In the genomic region with DNA sequence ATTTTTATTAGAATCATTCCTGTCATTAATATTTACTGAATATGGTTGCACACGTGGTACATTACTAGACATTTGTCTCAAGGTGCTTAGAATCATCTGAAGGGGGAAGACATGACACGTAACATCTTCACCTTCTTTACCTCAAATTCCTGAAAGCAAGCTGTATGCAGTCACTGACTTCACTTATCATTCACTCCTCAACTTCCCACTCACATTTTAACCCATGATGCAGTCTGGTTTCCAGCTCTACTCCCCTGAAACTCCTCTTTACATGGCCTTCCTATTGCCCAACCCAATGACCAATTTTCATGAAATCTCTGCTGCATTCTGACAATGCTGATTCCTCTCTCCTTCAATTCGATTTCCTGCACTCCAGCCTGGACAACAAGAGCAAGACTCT, we compare ENCODE assay signal across 14 cellular contexts. TPM values are rescaled to one million over a fixed set of nuclear protein-coding genes. Genes with fewer than 3 reads are reported as not detected.
DNase-seq lines count a peak whose midpoint lies in the region; ATAC-seq, FAIRE-seq and TF ChIP-seq lines count a peak whose summit lies in the region.
"Had no signal": no experiment of that assay in that cellular context is flagged by ENCODE, and none has a peak within 500 bp of the region (broad histone marks: within the 10 kb centered on the region; RNA-seq: fewer than 3 reads in every experiment).

No MANE protein-coding gene starts in this region.

- H3K9me3 ChIP-seq in K562 (replicated peaks; ENCODE audit: control insufficient read depth, insufficient read depth, low read depth, low read length) (no peaks in the 10 kb centered on the region), subcutaneous abdominal adipose tissue (ENCODE audit: control insufficient read depth in 5 of 5, low read length in 5 of 5) (no peaks in the 10 kb centered on the region)
- H3K9me3 ChIP-seq: MG63 had no signal

- no peaks in the 10 kb centered on the region for H3K27me3 ChIP-seq in K562 (ENCODE audit: control insufficient read depth in 2 of 2, insufficient read depth in 2 of 2, low read length in 2 of 2)
- no peaks in the 10 kb centered on the region for H3K27me3 ChIP-seq in subcutaneous abdominal adipose tissue (ENCODE audit: control insufficient read depth in 5 of 5, insufficient read depth in 4 of 5, low read length in 5 of 5)
- H3K27me3 ChIP-seq: MG63 had no signal

- no peak overlapping the region for H3K4me3 Mint-ChIP-seq in activated CD4-positive, alpha-beta T cell treated with anti-CD3 and anti-CD28 coated beads for 36 hours

- H3K27ac ChIP-seq in K562 (ENCODE audit: extremely low read depth, low read depth, low read length) (no peak overlapping the region), subcutaneous abdominal adipose tissue (ENCODE audit: low read depth, low read length) (peak overlapping the region; percentile 2)

- in situ Hi-C loops in K562 (cut with MboI), result no loop called here

- H3K4me1 ChIP-seq in K562 (replicated peaks in 1 of 2; ENCODE audit: control insufficient read depth in 2 of 2, insufficient read depth in 2 of 2, low read length in 2 of 2) (no peaks in the 10 kb centered on the region; a peak in 1 of 5 replicates), subcutaneous abdominal adipose tissue (ENCODE audit: control insufficient read depth in 5 of 5, insufficient read depth in 5 of 5, low read length in 5 of 5) (peaks cover 0 to 15% (median 2%) of the 10 kb centered on the region in 5 donors)

- peaks cover 7% of the 10 kb centered on the region for H3K4me1 Mint-ChIP-seq in activated CD4-positive, alpha-beta T cell treated with anti-CD3 and anti-CD28 coated beads for 36 hours

- no peaks in the 10 kb centered on the region for H3K9me1 ChIP-seq in K562 (ENCODE audit: control insufficient read depth, insufficient read depth, low read length)

- BruUV-seq in K562 (replicated peaks; lab: Mats Ljungman, UMichigan), result no TSS peak

- H3K4me3 ChIP-seq in K562 (no peak overlapping the region), subcutaneous abdominal adipose tissue (ENCODE audit: low read depth in 1 of 5, low read length in 5 of 5) (no peak overlapping the region)
- H3K4me3 ChIP-seq: MG63 had no signal

- FAIRE-seq in K562 (lab: Jason Lieb, UNC), result no peak
- FAIRE-seq: A204.1, TTC549 had no signal

- H3K27ac Mint-ChIP-seq in activated CD4-positive, alpha-beta T cell treated with anti-CD3 and anti-CD28 coated beads for 36 hours, result no peak overlapping the region

- H4K20me1 ChIP-seq in K562 (replicated peaks; ENCODE audit: control insufficient read depth, insufficient read depth, low read length), result no peaks in the 10 kb centered on the region

- H3K9ac ChIP-seq in K562 (ENCODE audit: insufficient read depth in 1 of 2, low read depth in 2 of 2, low read length in 2 of 2) (no peak overlapping the region), subcutaneous abdominal adipose tissue (ENCODE audit: low read length in 5 of 5) (no peak overlapping the region)

- ATAC-seq in activated CD4-positive, alpha-beta T cell treated with anti-CD3 and anti-CD28 coated beads for 36 hours, result peak; percentile 79
- ATAC-seq in K562 (peak; percentile 21; the same call in 1 of the 3 replicates), left colon (peak; percentile 1), GM21390 (IDR thresholded peaks at IDR 0.05; ENCODE audit: unreplicated experiment) (no peak), HG03469 (IDR thresholded peaks at IDR 0.05; ENCODE audit: unreplicated experiment) (no peak)

- TF ChIP-seq POLR2A in K562 (conservative IDR thresholded peaks at IDR 0.05), result no peak

- POLR2A ChIA-PET in activated CD4-positive, alpha-beta T cell treated with anti-CD3 and anti-CD28 coated beads for 36 hours (lab: Charles Lee), result interaction anchor here (0.6 kb wide), 1 partner anchor 14 kb away, joined by 3 read pairs; no protein-coding TSS in a partner anchor
- POLR2A ChIA-PET in K562 (lab: Yijun Ruan, JAX), result interaction anchor here (0.7 to 1.2 kb wide), 2 partner anchors 10 to 105 kb away, joined by 3 to 4 read pairs; no protein-coding TSS in a partner anchor

- intact Hi-C loops in activated CD4-positive, alpha-beta T cell treated with anti-CD3 and anti-CD28 coated beads for 36 hours (cut with DNase I, micrococcal nuclease), result loop anchor here in 1 of 2 experiments (10.0 kb wide), 1 partner anchor 454 kb away; the partner anchor contains the start of gene DDHD1
- intact Hi-C loops in K562 (cut with micrococcal nuclease) (no loop called here), left colon (cut with DNase I, micrococcal nuclease) (no loop called here)

- no peaks in the 10 kb centered on the region for H3K9me3 Mint-ChIP-seq in activated CD4-positive, alpha-beta T cell treated with anti-CD3 and anti-CD28 coated beads for 36 hours (ENCODE audit: low read depth)

- 31% methylated on average over 3 of the region's 3 CpGs for WGBS in K562 (ENCODE audit: insufficient coverage, low coverage, missing lambda C conversion rate)

- TF ChIP-seq EP300 in K562 (IDR thresholded peaks at IDR 0.05; ENCODE audit: low read length), result no peak

- no peaks in the 10 kb centered on the region for H3K36me3 ChIP-seq in K562 (ENCODE audit: control insufficient read depth, insufficient read depth, low read length)
- no peaks in the 10 kb centered on the region for H3K36me3 ChIP-seq in subcutaneous abdominal adipose tissue (ENCODE audit: control insufficient read depth in 5 of 5, insufficient read depth in 5 of 5, low read length in 5 of 5)
- H3K36me3 ChIP-seq: MG63 had no signal

- CTCF ChIA-PET in activated CD4-positive, alpha-beta T cell treated with anti-CD3 and anti-CD28 coated beads for 36 hours (lab: Charles Lee), result interaction anchor here (1.5 kb wide), 1 partner anchor 11 kb away, joined by 3 read pairs; no protein-coding TSS in a partner anchor
- CTCF ChIA-PET in K562 (lab: Yijun Ruan, JAX; ENCODE audit: low intra/inter-chr PET ratio), result no interaction called here

- H3K36me3 Mint-ChIP-seq in activated CD4-positive, alpha-beta T cell treated with anti-CD3 and anti-CD28 coated beads for 36 hours (ENCODE audit: low read depth), result no peaks in the 10 kb centered on the region

- no peaks in the 10 kb centered on the region for H3K27me3 Mint-ChIP-seq in activated CD4-positive, alpha-beta T cell treated with anti-CD3 and anti-CD28 coated beads for 36 hours

- no peak for TF ChIP-seq CTCF in K562 (IDR thresholded peaks at IDR 0.05 in 2 of 3, conservative IDR thresholded peaks at IDR 0.05 in 1 of 3; ENCODE audit: insufficient read depth in 2 of 3, low read depth in 1 of 3, low read length in 3 of 3)

- no peak overlapping the region for H3K4me2 ChIP-seq in K562 (ENCODE audit: insufficient read depth, low read length)

- no peaks in the 10 kb centered on the region for H3K79me2 ChIP-seq in K562 (ENCODE audit: control insufficient read depth, insufficient read depth, low read length)

- DNase-seq in activated CD4-positive, alpha-beta T cell treated with anti-CD3 and anti-CD28 coated beads for 36 hours, result no peak
- no peak for DNase-seq in activated CD4-positive, alpha-beta T cell treated with anti-CD3 and anti-CD28 coated beads, Interleukin-2, amount 50 U/mL, for 4 hours
- DNase-seq in K562 (ENCODE audit: extremely low read depth in 1 of 4, low spot score in 3 of 4) (no peak), left colon (no peak), AG08395 (ENCODE audit: low spot score) (no peak)
- DNase-seq: MG63, midbrain, NCI-H446, SHP77 had no signal

- no peak for TF ChIP-seq RAD21 in K562 (CRISPR knock-in tag; conservative IDR thresholded peaks at IDR 0.05 in 1 of 2, IDR thresholded peaks at IDR 0.05 in 1 of 2)

- peak overlapping the region; percentile 66; the same call in 1 of the 2 replicates for H2AFZ ChIP-seq in K562 (ENCODE audit: low read depth, low read length)

RNA-seq across cellular contexts. Expression of gene PSMC6, which starts 5.8 kb away (rescaled TPM):
- 100 to 1,000 TPM in 1 of 2 experiments, 10 to 100 TPM in 1; 87.0 to 121 TPM for total RNA-seq in activated CD4-positive, alpha-beta T cell treated with anti-CD3 and anti-CD28 coated beads for 36 hours
- 73.2 and 194 TPM in 2 replicates for total RNA-seq in K562 (2011; cell fraction: chromatin; rRNA removed; ENCODE audit: low replicate concordance)
- 41.5 and 55.9 TPM in 2 replicates for total RNA-seq in K562 (2011; cell fraction: nucleolus; rRNA removed)
- total RNA-seq in K562 (2011; cell fraction: nucleoplasm; rRNA removed), result 90.8 and 128 TPM in 2 replicates
- 106 and 130 TPM in 2 replicates for total RNA-seq in K562 (2014; rRNA removed)
- total RNA-seq in K562 (2014; rRNA removed; fragmentation: Illumina TruSeq; extraction: Trizol), result 182 and 213 TPM in 2 replicates
- total RNA-seq in K562 (2015; rRNA removed; fragmentation: Illumina TruSeq; extraction: Trizol), result 204 and 218 TPM in 2 replicates
- total RNA-seq in K562 (2021), result 85.9 and 91.4 TPM in 2 replicates
- 110 and 165 TPM in 2 replicates for polyA plus RNA-seq in K562 (2011; rRNA removed)
- 18.4 and 48.7 TPM in 2 replicates for polyA plus RNA-seq in K562 (2011; cell fraction: cytosol; rRNA removed)
- polyA plus RNA-seq in K562 (2011; cell fraction: nucleus; rRNA removed), result 40.3 and 61.3 TPM in 2 replicates
- polyA plus RNA-seq in K562 (2012), result 67.7 and 85.2 TPM in 2 replicates
- polyA plus RNA-seq in K562 (2014; fragmentation: Illumina TruSeq; extraction: Trizol), result 180 and 209 TPM in 2 replicates
- polyA plus RNA-seq in K562 (2014; fragmentation: Nextera tagmentation; extraction: Ambion mirVana), result 100 to 1,000 TPM; 214 to 224 TPM
- polyA plus RNA-seq in K562 (2014; rRNA removed), result 138 and 153 TPM in 2 replicates
- polyA minus RNA-seq in K562 (2011; rRNA and poly(A)+ RNA removed), result 149 and 164 TPM in 2 replicates
- 44.8 and 53.0 TPM in 2 replicates for polyA minus RNA-seq in K562 (2011; cell fraction: cytosol; rRNA and poly(A)+ RNA removed)
- polyA minus RNA-seq in K562 (2011; cell fraction: nucleus; rRNA and poly(A)+ RNA removed), result 52.0 and 99.1 TPM in 2 replicates
- total RNA-seq in left colon, result 10 to 100 TPM; 61.6 to 61.9 TPM

RNA-seq across cellular contexts. Expression of gene ERO1A, which starts 5.9 kb away (rescaled TPM):
- 100 to 1,000 TPM; 120 to 165 TPM for total RNA-seq in activated CD4-positive, alpha-beta T cell treated with anti-CD3 and anti-CD28 coated beads for 36 hours
- total RNA-seq in K562 (2011; cell fraction: chromatin; rRNA removed; ENCODE audit: low replicate concordance), result 44.4 and 105 TPM in 2 replicates
- total RNA-seq in K562 (2011; cell fraction: nucleolus; rRNA removed), result 25.5 and 28.2 TPM in 2 replicates
- 50.2 and 68.8 TPM in 2 replicates for total RNA-seq in K562 (2011; cell fraction: nucleoplasm; rRNA removed)
- total RNA-seq in K562 (2014; rRNA removed) (27.6 and 31.8 TPM in 2 replicates), K562 (2014; rRNA removed; fragmentation: Illumina TruSeq; extraction: Trizol) (30.9 and 33.5 TPM in 2 replicates), K562 (2015; rRNA removed; fragmentation: Illumina TruSeq; extraction: Trizol) (33.9 and 37.1 TPM in 2 replicates), K562 (2021) (41.4 and 46.2 TPM in 2 replicates), left colon (10 to 100 TPM; 61.0 to 70.8 TPM)
- polyA plus RNA-seq in K562 (2011; rRNA removed) (40.9 and 44.6 TPM in 2 replicates), K562 (2014; fragmentation: Illumina TruSeq; extraction: Trizol) (19.9 and 25.1 TPM in 2 replicates), K562 (2014; fragmentation: Nextera tagmentation; extraction: Ambion mirVana) (10 to 100 TPM; 11.0 to 22.3 TPM), K562 (2014; rRNA removed) (23.9 and 27.2 TPM in 2 replicates)
- polyA plus RNA-seq in K562 (2011; cell fraction: cytosol; rRNA removed), result 14.1 and 25.6 TPM in 2 replicates
- 7.9 and 12.7 TPM in 2 replicates for polyA plus RNA-seq in K562 (2011; cell fraction: nucleus; rRNA removed)
- 17.0 and 18.1 TPM in 2 replicates for polyA plus RNA-seq in K562 (2012)
- polyA minus RNA-seq in K562 (2011; rRNA and poly(A)+ RNA removed), result 45.9 and 55.6 TPM in 2 replicates
- 19.6 and 35.3 TPM in 2 replicates for polyA minus RNA-seq in K562 (2011; cell fraction: cytosol; rRNA and poly(A)+ RNA removed)
- 10.8 and 17.7 TPM in 2 replicates for polyA minus RNA-seq in K562 (2011; cell fraction: nucleus; rRNA and poly(A)+ RNA removed)

RNA-seq across cellular contexts. Expression of gene STYX, which starts 28.7 kb away (rescaled TPM):
- 10 to 100 TPM; 13.1 to 13.3 TPM for total RNA-seq in activated CD4-positive, alpha-beta T cell treated with anti-CD3 and anti-CD28 coated beads for 36 hours
- total RNA-seq in K562 (2011; cell fraction: chromatin; rRNA removed; ENCODE audit: low replicate concordance), result 2.7 and 13.4 TPM in 2 replicates
- 2.5 and 3.2 TPM in 2 replicates for total RNA-seq in K562 (2011; cell fraction: nucleolus; rRNA removed)
- total RNA-seq in K562 (2011; cell fraction: nucleoplasm; rRNA removed), result 9.5 and 15.9 TPM in 2 replicates
- total RNA-seq in K562 (2014; rRNA removed) (5.5 and 8.0 TPM in 2 replicates), K562 (2014; rRNA removed; fragmentation: Illumina TruSeq; extraction: Trizol) (15.4 and 17.7 TPM in 2 replicates), K562 (2015; rRNA removed; fragmentation: Illumina TruSeq; extraction: Trizol) (11.0 and 11.6 TPM in 2 replicates), K562 (2021) (10.6 and 11.1 TPM in 2 replicates), left colon (10 to 100 TPM in 1 of 2 donors, 1 to 10 TPM in 1; 8.5 to 10.1 TPM)
- polyA plus RNA-seq in K562 (2011; rRNA removed) (8.6 and 11.1 TPM in 2 replicates), K562 (2014; fragmentation: Illumina TruSeq; extraction: Trizol) (8.1 and 8.3 TPM in 2 replicates), K562 (2014; fragmentation: Nextera tagmentation; extraction: Ambion mirVana) (10 to 100 TPM in 1 of 2 experiments, 1 to 10 TPM in 1; 5.0 to 11.8 TPM), K562 (2014; rRNA removed) (6.3 and 8.1 TPM in 2 replicates)
- 3.8 and 4.9 TPM in 2 replicates for polyA plus RNA-seq in K562 (2011; cell fraction: cytosol; rRNA removed)
- polyA plus RNA-seq in K562 (2011; cell fraction: nucleus; rRNA removed), result 3.2 TPM in 2 replicates
- polyA plus RNA-seq in K562 (2012), result 4.1 and 6.1 TPM in 2 replicates
- polyA minus RNA-seq in K562 (2011; rRNA and poly(A)+ RNA removed), result 12.2 and 13.4 TPM in 2 replicates
- polyA minus RNA-seq in K562 (2011; cell fraction: cytosol; rRNA and poly(A)+ RNA removed), result 6.3 and 8.0 TPM in 2 replicates
- 4.7 and 6.4 TPM in 2 replicates for polyA minus RNA-seq in K562 (2011; cell fraction: nucleus; rRNA and poly(A)+ RNA removed)

Comparison
In these comparisons a context has a peak if more than half of its experiments do, and no peak if none do; other contexts are left out.
1. ATAC-seq: peak in activated CD4-positive, alpha-beta T cell treated with anti-CD3 and anti-CD28 coated beads for 36 hours (single experiment), K562 (single experiment) and left colon (single experiment); none in GM21390 (single experiment) and HG03469 (single experiment).